Comparison of ENCODE assay signal across 9 cellular contexts in genomic region chr17:10646393-10646990, GRCh38. TPM values are rescaled to one million over a fixed set of nuclear protein-coding genes. Genes with fewer than 3 reads are reported as not detected.
DNase-seq lines count a peak whose midpoint lies in the region; ATAC-seq and TF ChIP-seq lines count a peak whose summit lies in the region.
"Had no signal": no experiment of that assay in that cellular context is flagged by ENCODE, and none has a peak within 500 bp of the region (broad histone marks: within the 10 kb centered on the region; RNA-seq: fewer than 3 reads in every experiment).

No MANE protein-coding gene starts in this region.

- H3K4me3 Mint-ChIP-seq in activated CD8-positive, alpha-beta T cell treated with anti-CD3 and anti-CD28 coated beads for 36 hours, result no peak overlapping the region
- H3K4me3 Mint-ChIP-seq: activated naive CD4-positive, alpha-beta T cell treated with anti-CD3 and anti-CD28 coated beads, Interleukin-2, amount 50 U/mL, for 24 hours had no signal

- WGBS in mesendoderm (ENCODE audit: extremely low coverage, insufficient coverage, low lambda C conversion rate), result no CpG with 5 or more reads among the region's 8 CpGs

- no peaks in the 10 kb centered on the region for H3K9me3 Mint-ChIP-seq in activated CD8-positive, alpha-beta T cell treated with anti-CD3 and anti-CD28 coated beads for 36 hours
- H3K9me3 Mint-ChIP-seq: activated naive CD4-positive, alpha-beta T cell treated with anti-CD3 and anti-CD28 coated beads, Interleukin-2, amount 50 U/mL, for 24 hours had no signal

- no peak overlapping the region for H3K9ac ChIP-seq in mesendoderm (ENCODE audit: low read length)

- H3K4me1 Mint-ChIP-seq in activated CD8-positive, alpha-beta T cell treated with anti-CD3 and anti-CD28 coated beads for 36 hours (ENCODE audit: low read depth), result no peaks in the 10 kb centered on the region
- H3K4me1 Mint-ChIP-seq: activated naive CD4-positive, alpha-beta T cell treated with anti-CD3 and anti-CD28 coated beads, Interleukin-2, amount 50 U/mL, for 24 hours had no signal

- peak; percentile 50 for DNase-seq in DMS114 treated with DMSO at 0.1 percent for 48 hours (lab: John Stamatoyannopoulos, UW; ENCODE audit: unreplicated experiment)
- DNase-seq in NCI-H748 (lab: John Stamatoyannopoulos, UW; ENCODE audit: unreplicated experiment), result peak; percentile 65
- DNase-seq in activated CD8-positive, alpha-beta T cell treated with anti-CD3 and anti-CD28 coated beads for 36 hours, result peak; percentile 77
- peak; percentile 61 for DNase-seq in effector CD8-positive, alpha-beta T cell (lab: John Stamatoyannopoulos, UW)
- DNase-seq in mesendoderm, result peak; percentile 75
- DNase-seq in stimulated activated CD8-positive, alpha-beta memory T cell treated with anti-CD3 and anti-CD28 coated beads, Interleukin-2, amount 100 ng/mL, for 1 hour (ENCODE audit: low read depth in 2 of 2), result peak; percentile 51 to 66

- no peak overlapping the region for H4K5ac ChIP-seq in mesendoderm (ENCODE audit: low read length)

- H3K18ac ChIP-seq in mesendoderm (ENCODE audit: low read length), result no peak overlapping the region

- H3K4ac ChIP-seq in mesendoderm (ENCODE audit: low read depth, low read length), result no peak overlapping the region

- 0 out of 2 replicates have a peak, but pooled peaks have one; percentile 41 for TF ChIP-seq CTCF in HEK293 (tag by site-specific recombination; IDR thresholded peaks at IDR 0.05)
- TF ChIP-seq CTCF in activated CD8-positive, alpha-beta T cell treated with anti-CD3 and anti-CD28 coated beads for 36 hours (IDR thresholded peaks at IDR 0.05), result peak; percentile 89

- POLR2A ChIA-PET in HEK293 (lab: Yijun Ruan, JAX), result no interaction called here
- POLR2A ChIA-PET in activated CD8-positive, alpha-beta T cell treated with anti-CD3 and anti-CD28 coated beads for 36 hours (lab: Charles Lee), result no interaction called here

- no peak overlapping the region for H3K27ac Mint-ChIP-seq in activated CD8-positive, alpha-beta T cell treated with anti-CD3 and anti-CD28 coated beads for 36 hours
- H3K27ac Mint-ChIP-seq: activated naive CD4-positive, alpha-beta T cell treated with anti-CD3 and anti-CD28 coated beads, Interleukin-2, amount 50 U/mL, for 24 hours had no signal

- H3K4me1 ChIP-seq in HEK293 (ENCODE audit: control insufficient read depth, insufficient read depth, low read length) (no peaks in the 10 kb centered on the region), mesendoderm (ENCODE audit: control insufficient read depth, low read depth, low read length) (no peaks in the 10 kb centered on the region)

- peak; percentile 79 for ATAC-seq in activated CD8-positive, alpha-beta T cell treated with anti-CD3 and anti-CD28 coated beads for 36 hours
- ATAC-seq in GM19324 (IDR thresholded peaks at IDR 0.05; ENCODE audit: low FRiP score, unreplicated experiment), result no peak

- H3K36me3 ChIP-seq in HEK293 (ENCODE audit: control insufficient read depth in 2 of 2, insufficient read depth in 1 of 2, low read length in 2 of 2) (peaks cover 0 to 28% of the 10 kb centered on the region in 2 experiments; a peak in 2 of 3 replicates), mesendoderm (ENCODE audit: control insufficient read depth, insufficient read depth, low read length) (no peaks in the 10 kb centered on the region)

- CTCF ChIA-PET in HEK293 (lab: Yijun Ruan, JAX), result interaction anchor here (0.5 to 10.2 kb wide), 51 partner anchors 8 to 1340 kb away, joined by 3 to 135 read pairs (median 4); partner anchors contain the start of gene MYH3
- CTCF ChIA-PET in activated CD8-positive, alpha-beta T cell treated with anti-CD3 and anti-CD28 coated beads for 36 hours (lab: Charles Lee), result interaction anchor here (0.6 to 4.1 kb wide), 38 partner anchors 8 to 321 kb away, joined by 3 to 59 read pairs (median 4); partner anchors contain the start of genes ADPRM, MYH3 and SCO1

- H3K27me3 ChIP-seq in mesendoderm (ENCODE audit: insufficient read depth, low read length, poor library complexity), result no peaks in the 10 kb centered on the region

- H3K27ac ChIP-seq in HEK293 (ENCODE audit: extremely low read depth, low read depth, low read length) (no peak overlapping the region), mesendoderm (ENCODE audit: low read depth, low read length) (no peak overlapping the region)

- H3K36me3 Mint-ChIP-seq in activated CD8-positive, alpha-beta T cell treated with anti-CD3 and anti-CD28 coated beads for 36 hours (ENCODE audit: low read depth), result peaks cover 7% of the 10 kb centered on the region

- H3K23ac ChIP-seq in mesendoderm (ENCODE audit: low read length), result no peak overlapping the region

- no peak overlapping the region for H4K8ac ChIP-seq in mesendoderm (ENCODE audit: low read depth, low read length)

- no peaks in the 10 kb centered on the region for H3K79me1 ChIP-seq in mesendoderm (ENCODE audit: low read length)

- H3K56ac ChIP-seq in mesendoderm (ENCODE audit: low read length), result no peak overlapping the region

- H2BK120ac ChIP-seq in mesendoderm (ENCODE audit: low read depth, low read length), result no peak overlapping the region

- H3K9me3 ChIP-seq in HEK293 (ENCODE audit: control insufficient read depth, insufficient read depth, low read depth, low read length), result no peaks in the 10 kb centered on the region

- intact Hi-C loops in activated CD8-positive, alpha-beta T cell treated with anti-CD3 and anti-CD28 coated beads for 36 hours (cut with micrococcal nuclease), result loop anchor here (2.0 kb wide), 1 partner anchor 198 kb away; no protein-coding TSS in a partner anchor

- no peak overlapping the region for H2AK5ac ChIP-seq in mesendoderm (ENCODE audit: low read length)

- no peak overlapping the region for H2BK5ac ChIP-seq in mesendoderm (ENCODE audit: low read length)

- no peaks in the 10 kb centered on the region for H3K27me3 Mint-ChIP-seq in activated CD8-positive, alpha-beta T cell treated with anti-CD3 and anti-CD28 coated beads for 36 hours
- H3K27me3 Mint-ChIP-seq: activated naive CD4-positive, alpha-beta T cell treated with anti-CD3 and anti-CD28 coated beads, Interleukin-2, amount 50 U/mL, for 24 hours had no signal

- no peak overlapping the region for H3K4me2 ChIP-seq in mesendoderm (ENCODE audit: low read length)

- no peak overlapping the region for H3K4me3 ChIP-seq in HEK293 (ENCODE audit: low read depth, low read length)
- H3K4me3 ChIP-seq in mesendoderm (ENCODE audit: low read length), result no peak overlapping the region

- H2BK15ac ChIP-seq in mesendoderm (replicated peaks; ENCODE audit: low read depth), result no peak overlapping the region

- H3K79me2 ChIP-seq in mesendoderm (ENCODE audit: control insufficient read depth, insufficient read depth, low read length), result no peaks in the 10 kb centered on the region

TF ChIP-seq in HEK293, 187 proteins besides CTCF, POLR2A, EP300 and RAD21:
- TF ChIP-seq ZNF654 (tag by site-specific recombination; IDR thresholded peaks at IDR 0.05; ENCODE audit: low read depth) (peak; percentile 77), ZNF155 (tag by site-specific recombination; IDR thresholded peaks at IDR 0.05) (no peak), ZNF677 (tag by site-specific recombination; IDR thresholded peaks at IDR 0.05) (0 out of 2 replicates have a peak, but pooled peaks have one; percentile 15)

RNA-seq across cellular contexts. Expression of gene MYH3, which starts 10.6 kb away (rescaled TPM):
- total RNA-seq in activated CD8-positive, alpha-beta T cell treated with anti-CD3 and anti-CD28 coated beads for 36 hours, result 1 to 10 TPM; 1.8 to 4.1 TPM
- polyA plus RNA-seq in mesendoderm (2013, experiment 1 of 2), result 1.1 TPM
- 0.70 TPM for polyA plus RNA-seq in mesendoderm (2013, experiment 2 of 2)

RNA-seq across cellular contexts. Expression of gene SCO1, which starts 50.8 kb away (rescaled TPM):
- total RNA-seq in activated CD8-positive, alpha-beta T cell treated with anti-CD3 and anti-CD28 coated beads for 36 hours, result 10 to 100 TPM; 45.3 to 45.4 TPM
- 29.8 TPM for polyA plus RNA-seq in mesendoderm (2013, experiment 1 of 2)
- polyA plus RNA-seq in mesendoderm (2013, experiment 2 of 2), result 29.2 TPM

RNA-seq across cellular contexts. Expression of gene ADPRM, which starts 50.9 kb away (rescaled TPM):
- 10 to 100 TPM; 13.0 to 13.6 TPM for total RNA-seq in activated CD8-positive, alpha-beta T cell treated with anti-CD3 and anti-CD28 coated beads for 36 hours
- 5.7 TPM for polyA plus RNA-seq in mesendoderm (2013, experiment 1 of 2)
- 5.7 TPM for polyA plus RNA-seq in mesendoderm (2013, experiment 2 of 2)
